ENCODE assay signal across 23 cellular contexts in genomic region chr9:111030492-111030891, GRCh38. TPM values are rescaled to one million over a fixed set of nuclear protein-coding genes. Genes with fewer than 3 reads are reported as not detected.
DNase-seq lines count a peak whose midpoint lies in the region; ATAC-seq and TF ChIP-seq lines count a peak whose summit lies in the region.
"Had no signal": no experiment of that assay in that cellular context is flagged by ENCODE, and none has a peak within 500 bp of the region (broad histone marks: within the 10 kb centered on the region; RNA-seq: fewer than 3 reads in every experiment).

No MANE protein-coding gene starts in this region.

- TF ChIP-seq CTCF in tibial nerve (IDR thresholded peaks at IDR 0.05), result no peak

- H3K27ac ChIP-seq in cingulate gyrus (ENCODE audit: low read depth, low read length) (peak overlapping the region; percentile 62), mesenchymal stem cell (ENCODE audit: low read length, poor library complexity, severe bottlenecking) (no peak overlapping the region), tibial nerve (peak overlapping the region; percentile 8 to 98 (median 71))
- H3K27ac ChIP-seq: GM23248, psoas muscle, transverse colon had no signal

- H3K9ac ChIP-seq in mesenchymal stem cell (ENCODE audit: low read length), result no peak overlapping the region
- H3K9ac ChIP-seq: GM23248 had no signal

- H3K4me3 ChIP-seq in mesenchymal stem cell (ENCODE audit: insufficient read depth in 1 of 2, low read depth in 1 of 2, low read length in 2 of 2) (no peak overlapping the region), tibial nerve (no peak overlapping the region)
- H3K4me3 ChIP-seq: GM23248, psoas muscle, transverse colon had no signal

- H4K91ac ChIP-seq in mesenchymal stem cell (ENCODE audit: low read length), result no peak overlapping the region

- WGBS in mesenchymal stem cell, result 27% methylated on average over 5 of the region's 5 CpGs
- WGBS in tibial nerve, 2 donors, result 23 to 38% methylated on average over 5 of the region's 5 CpGs

- H3K4me2 ChIP-seq in mesenchymal stem cell (ENCODE audit: low read length, poor library complexity, severe bottlenecking), result no peak overlapping the region

- H3K18ac ChIP-seq in mesenchymal stem cell (ENCODE audit: low read depth in 1 of 2, low read length in 2 of 2), result peak overlapping the region in 1 of 2 experiments; percentile 41

- H3K36me3 ChIP-seq in mesenchymal stem cell (ENCODE audit: control insufficient read depth in 1 of 2, insufficient read depth in 2 of 2, low read depth in 1 of 2, low read length in 2 of 2), result peaks cover 3 to 39% of the 10 kb centered on the region in 2 experiments
- H3K36me3 ChIP-seq in tibial nerve, result peaks cover 0 to 8% (median 0%) of the 10 kb centered on the region in 3 donors
- H3K36me3 ChIP-seq: transverse colon had no signal

- no peak overlapping the region for H2BK120ac ChIP-seq in mesenchymal stem cell (ENCODE audit: low read depth, low read length)

- no peak overlapping the region for H4K8ac ChIP-seq in mesenchymal stem cell (ENCODE audit: low read length)

- H2BK5ac ChIP-seq in mesenchymal stem cell (ENCODE audit: low read depth, low read length, poor library complexity, severe bottlenecking), result no peak overlapping the region

- ATAC-seq in Right ventricle myocardium superior (ENCODE audit: poor library complexity), result peak; percentile 39
- ATAC-seq: activated CD4-positive, alpha-beta T cell treated with anti-CD3 and anti-CD28 coated beads for 36 hours; psoas muscle had no signal

- TF ChIP-seq POLR2A in tibial nerve (IDR thresholded peaks at IDR 0.05), result no peak

- no peak for TF ChIP-seq EP300 in tibial nerve (IDR thresholded peaks at IDR 0.05)

- H2BK12ac ChIP-seq in mesenchymal stem cell (ENCODE audit: low read length in 2 of 2), result no peak overlapping the region

- no peak overlapping the region for H3K23ac ChIP-seq in mesenchymal stem cell (ENCODE audit: low read length in 2 of 2)

- no peak overlapping the region for H2BK15ac ChIP-seq in mesenchymal stem cell (ENCODE audit: low read depth, poor library complexity, severe bottlenecking)

- H3K4ac ChIP-seq in mesenchymal stem cell (ENCODE audit: low read depth in 1 of 2, low read length in 2 of 2), result no peak overlapping the region

- intact Hi-C loops in Right ventricle myocardium superior (cut with DNase I) (no loop called here), cardiac septum (cut with DNase I) (loop anchor here (10.0 kb wide), 1 partner anchor 396 kb away; no protein-coding TSS in a partner anchor)

- DNase-seq in Right ventricle myocardium superior (no peak), cardiac septum (ENCODE audit: low spot score) (no peak), mesenchymal stem cell (peak; percentile 46), tibial nerve (ENCODE audit: low spot score in 2 of 2) (no peak), NCI-H748 (lab: John Stamatoyannopoulos, UW; ENCODE audit: unreplicated experiment) (no peak), NCI-H524 treated with DMSO at 0.1 percent for 48 hours (lab: John Stamatoyannopoulos, UW) (no peak), HPDE6-E6E7 (ENCODE audit: extremely low spot score) (no peak)
- DNase-seq: activated CD4-positive, alpha-beta T cell treated with anti-CD3 and anti-CD28 coated beads for 36 hours; activated effector memory CD4-positive, alpha-beta T cell treated with anti-CD3 and anti-CD28 coated beads, Interleukin-2, amount 50 U/mL, for 16 hours; activated naive CD8-positive, alpha-beta T cell treated with anti-CD3 and anti-CD28 coated beads for 36 hours; activated T-cell treated with anti-CD3 and anti-CD28 coated beads for 4 hours; DMS153; GM23248; mammary epithelial cell; NCI-H1417; NCI-H2081; NCI-H82; psoas muscle; transverse colon had no signal

- no peak overlapping the region for H3K14ac ChIP-seq in mesenchymal stem cell (ENCODE audit: low read length in 2 of 2)

- H3K4me1 ChIP-seq in mesenchymal stem cell (ENCODE audit: control insufficient read depth, insufficient read depth, low read depth, low read length) (peaks cover 2% of the 10 kb centered on the region), tibial nerve (peaks cover 0 to 80% (median 24%) of the 10 kb centered on the region in 4 donors)
- H3K4me1 ChIP-seq: psoas muscle had no signal

- H3K9me3 ChIP-seq in mesenchymal stem cell (ENCODE audit: control insufficient read depth, low read length) (no peaks in the 10 kb centered on the region), tibial nerve (no peaks in the 10 kb centered on the region)
- H3K9me3 ChIP-seq: psoas muscle, transverse colon had no signal

- peaks cover 1% of the 10 kb centered on the region for H3K79me1 ChIP-seq in mesenchymal stem cell (replicated peaks; ENCODE audit: low read length, poor library complexity, severe bottlenecking)

- no peaks in the 10 kb centered on the region for H3K27me3 ChIP-seq in mesenchymal stem cell (ENCODE audit: control insufficient read depth in 1 of 2, insufficient read depth in 1 of 2, low read length in 2 of 2)
- H3K27me3 ChIP-seq in tibial nerve, result no peaks in the 10 kb centered on the region
- H3K27me3 ChIP-seq: transverse colon had no signal

- no peak overlapping the region for H2AFZ ChIP-seq in mesenchymal stem cell (ENCODE audit: low read depth, low read length)
- H2AFZ ChIP-seq: GM23248 had no signal

- H2AK5ac ChIP-seq in mesenchymal stem cell (ENCODE audit: low read length, severe bottlenecking), result no peak overlapping the region

RNA-seq across cellular contexts. Expression of gene LPAR1, which starts 7.8 kb away (rescaled TPM):
- total RNA-seq in Right ventricle myocardium superior (12.7 TPM), cardiac septum (10.6 TPM), tibial nerve (100 to 1,000 TPM; 156 to 238 (median 199) TPM)
- polyA plus RNA-seq in mesenchymal stem cell (2013, experiment 1 of 2), result 55.2 TPM
- polyA plus RNA-seq in mesenchymal stem cell (2013, experiment 2 of 2), result 59.0 TPM
- total RNA-seq: activated CD4-positive, alpha-beta T cell treated with anti-CD3 and anti-CD28 coated beads for 36 hours; activated naive CD8-positive, alpha-beta T cell treated with anti-CD3 and anti-CD28 coated beads for 36 hours; HT-29; OCI-LY7; T-helper 2 cell treated with Interferon-gamma antibody and Interleukin-4, amounts not matched to agents 100 ng/mL and 5 ng/mL, for 36 hours had no signal

Comparison
In these comparisons a context has a peak if more than half of its experiments do, and no peak if none do; other contexts are left out.
1. RNA of gene LPAR1, which starts 7.8 kb away (total RNA-seq): 156 to 238 TPM in tibial nerve; 12.7 TPM in Right ventricle myocardium superior (single experiment) and 10.6 TPM in cardiac septum (single experiment); every median in the first group is over 10 times any median in the second.